ENCODE assay signal across 9 cellular contexts in genomic region chr11:95296621-95297025, GRCh38.
A peak's percentile ranks its signal among the peaks of the same experiment; 100 is the strongest.
DNase-seq lines count a peak whose midpoint lies in the region; ATAC-seq and TF ChIP-seq lines count a peak whose summit lies in the region.
"Had no signal": no experiment of that assay in that cellular context is flagged by ENCODE, and none has a peak within 500 bp of the region (broad histone marks: within the 10 kb centered on the region; RNA-seq: fewer than 3 reads in every experiment).

No MANE protein-coding gene starts in this region.

- H3K27ac ChIP-seq in SU-DHL-6 (ENCODE audit: low read depth, low read length) = peak overlapping the region; percentile 28; the same call in 1 of the 2 replicates
- H3K27ac ChIP-seq in RWPE1 = no peak overlapping the region
- H3K27ac ChIP-seq in colonic mucosa = no peak overlapping the region

- no peaks in the 10 kb centered on the region for H4K20me1 ChIP-seq in SU-DHL-6 (ENCODE audit: low read depth, low read length)

- H2AFZ ChIP-seq in SU-DHL-6 (ENCODE audit: low read depth, low read length, severe bottlenecking) = no peak overlapping the region

- no peak overlapping the region for H3K4me3 ChIP-seq in SU-DHL-6 (ENCODE audit: insufficient read depth, low read length, poor library complexity, severe bottlenecking)
- no peak overlapping the region for H3K4me3 ChIP-seq in colonic mucosa

- no peaks in the 10 kb centered on the region for H3F3A ChIP-seq in SU-DHL-6 (ENCODE audit: insufficient read depth)

- intact Hi-C loops in colonic mucosa (cut with DNase I) = no loop called here

- CTCF ChIA-PET in RWPE1 (lab: Yijun Ruan, JAX) = no interaction called here

- H3K36me3 ChIP-seq in SU-DHL-6 (ENCODE audit: low read length) = no peaks in the 10 kb centered on the region
- no peaks in the 10 kb centered on the region for H3K36me3 ChIP-seq in colonic mucosa

- H3K79me2 ChIP-seq in SU-DHL-6 (ENCODE audit: insufficient read depth, low read length) = no peaks in the 10 kb centered on the region

- DNase-seq in CD1c-positive myeloid dendritic cell (ENCODE audit: extremely low spot score) (peak; percentile 62), nucleus accumbens (lab: John Stamatoyannopoulos, UW) (no peak), RWPE1 (ENCODE audit: low spot score) (no peak), NCI-H774 (lab: John Stamatoyannopoulos, UW) (no peak), colonic mucosa (no peak)
- DNase-seq: NCI-H526 treated with DMSO at 0.1 percent for 48 hours had no signal

- no peaks in the 10 kb centered on the region for H3K27me3 ChIP-seq in SU-DHL-6 (ENCODE audit: low read length)
- no peaks in the 10 kb centered on the region for H3K27me3 ChIP-seq in colonic mucosa

- H3K4me2 ChIP-seq in SU-DHL-6 (ENCODE audit: low read depth, low read length, poor library complexity, severe bottlenecking) = peak overlapping the region; percentile 41

- no peaks in the 10 kb centered on the region for H3K9me2 ChIP-seq in SU-DHL-6 (replicated peaks; ENCODE audit: insufficient read depth, low read length)

- peak; percentile 97 for ATAC-seq in GM19395 (IDR thresholded peaks at IDR 0.05; ENCODE audit: unreplicated experiment)
- peak; percentile 93 for ATAC-seq in HG03108 (IDR thresholded peaks at IDR 0.05; ENCODE audit: unreplicated experiment)

- H3K9ac ChIP-seq in SU-DHL-6 (ENCODE audit: low read length) (no peak overlapping the region), colonic mucosa (ENCODE audit: low read depth in 2 of 2, low read length in 2 of 2) (no peak overlapping the region)

- POLR2A ChIA-PET in RWPE1 (lab: Yijun Ruan, JAX; ENCODE audit: low non-redundant PET) = no interaction called here

- TF ChIP-seq CTCF in SU-DHL-6 (IDR thresholded peaks at IDR 0.05; ENCODE audit: insufficient read depth, low read length, poor library complexity, severe bottlenecking) (no peak), RWPE1 (conservative IDR thresholded peaks at IDR 0.05; ENCODE audit: low read depth) (no peak), colonic mucosa (IDR thresholded peaks at IDR 0.05) (no peak)

- peaks cover 9% of the 10 kb centered on the region for H3K4me1 ChIP-seq in colonic mucosa

- H3K9me3 ChIP-seq in SU-DHL-6 (ENCODE audit: insufficient read depth, low read length) (no peaks in the 10 kb centered on the region), colonic mucosa (no peaks in the 10 kb centered on the region)
